ENCODE assay signal across 10 cellular contexts in genomic region chr16:90020260-90020837, GRCh38. TPM values are rescaled to one million over a fixed set of nuclear protein-coding genes. Genes with fewer than 3 reads are reported as not detected.
DNase-seq lines count a peak whose midpoint lies in the region; ATAC-seq, FAIRE-seq and TF ChIP-seq lines count a peak whose summit lies in the region.
"Had no signal": no experiment of that assay in that cellular context is flagged by ENCODE, and none has a peak within 500 bp of the region (broad histone marks: within the 10 kb centered on the region; RNA-seq: fewer than 3 reads in every experiment).

No MANE protein-coding gene starts in this region.

- H3K4me3 ChIP-seq in left ventricle myocardium inferior (peak overlapping the region; percentile 78), kidney (ENCODE audit: low read length in 2 of 2) (peak overlapping the region; percentile 38 to 55), upper lobe of left lung (peak overlapping the region in 3 of 4 donors; percentile 72 to 87 (median 75))

- no peaks in the 10 kb centered on the region for H3K9me3 ChIP-seq in left ventricle myocardium inferior (replicated peaks)
- no peaks in the 10 kb centered on the region for H3K9me3 ChIP-seq in kidney (ENCODE audit: control insufficient read depth in 1 of 2, low read length in 2 of 2)
- H3K9me3 ChIP-seq in upper lobe of left lung: no peaks in the 10 kb centered on the region

- no peak for TF ChIP-seq POLR2A in upper lobe of left lung (IDR thresholded peaks at IDR 0.05)

- DNase-seq in left ventricle myocardium inferior (no peak), left ventricle myocardium superior (no peak), kidney (no peak), upper lobe of left lung (no peak), kidney tubule cell (ENCODE audit: low spot score) (no peak), GM03348 (ENCODE audit: low spot score) (no peak), Kasumi-1 (lab: John Stamatoyannopoulos, UW) (no peak)
- DNase-seq in activated naive CD8-positive, alpha-beta T cell treated with anti-CD3 and anti-CD28 coated beads for 36 hours: no peak
- DNase-seq: activated effector memory CD4-positive, alpha-beta T cell treated with Interleukin-2 at 50 U/mL for 16 hours had no signal

- peaks cover 16% of the 10 kb centered on the region for H3K27me3 Mint-ChIP-seq in activated naive CD8-positive, alpha-beta T cell treated with anti-CD3 and anti-CD28 coated beads for 36 hours

- H3K27ac ChIP-seq in left ventricle myocardium inferior (replicated peaks) (peak overlapping the region; percentile 35), kidney (ENCODE audit: low read depth in 2 of 2, low read length in 2 of 2) (peak overlapping the region; percentile 53 to 67), upper lobe of left lung (peak overlapping the region in 1 of 4 donors; percentile 61)

- H3K36me3 ChIP-seq in left ventricle myocardium inferior (no peaks in the 10 kb centered on the region), kidney (ENCODE audit: control insufficient read depth in 1 of 2, insufficient read depth in 2 of 2, low read length in 2 of 2) (no peaks in the 10 kb centered on the region), upper lobe of left lung (no peaks in the 10 kb centered on the region)

- 72 to 76% methylated on average over 9 of the region's 9 CpGs for WGBS in upper lobe of left lung, 2 donors

- FAIRE-seq in kidney (lab: Jason Lieb, UNC): no peak

- peak overlapping the region; percentile 74 for H3K4me3 Mint-ChIP-seq in activated naive CD8-positive, alpha-beta T cell treated with anti-CD3 and anti-CD28 coated beads for 36 hours

- peaks cover 3% of the 10 kb centered on the region for H3K9me3 Mint-ChIP-seq in activated naive CD8-positive, alpha-beta T cell treated with anti-CD3 and anti-CD28 coated beads for 36 hours

- H3K4me1 ChIP-seq in left ventricle myocardium inferior: peaks cover 51% of the 10 kb centered on the region
- H3K4me1 ChIP-seq in kidney (ENCODE audit: control insufficient read depth in 1 of 2, insufficient read depth in 1 of 2, low read depth in 1 of 2, low read length in 2 of 2): peaks cover 2 to 26% of the 10 kb centered on the region in 2 donors
- H3K4me1 ChIP-seq in upper lobe of left lung: peaks cover 23 to 37% (median 31%) of the 10 kb centered on the region in 4 donors

- TF ChIP-seq CTCF in left ventricle myocardium inferior (IDR thresholded peaks at IDR 0.05; ENCODE audit: borderline replicate concordance): no peak
- TF ChIP-seq CTCF in kidney (IDR thresholded peaks at IDR 0.05; ENCODE audit: borderline replicate concordance, extremely low read depth, insufficient read depth): no peak
- TF ChIP-seq CTCF in upper lobe of left lung (IDR thresholded peaks at IDR 0.05): no peak

- intact Hi-C loops in left ventricle myocardium inferior (cut with micrococcal nuclease) (no loop called here), left ventricle myocardium superior (cut with micrococcal nuclease) (no loop called here), kidney (cut with DNase I) (no loop called here)

- H3K27me3 ChIP-seq in left ventricle myocardium inferior (ENCODE audit: low read depth): peaks cover 23% of the 10 kb centered on the region
- peaks cover 0 to 9% (median 3%) of the 10 kb centered on the region in 4 donors for H3K27me3 ChIP-seq in upper lobe of left lung

- H3K27ac Mint-ChIP-seq in activated naive CD8-positive, alpha-beta T cell treated with anti-CD3 and anti-CD28 coated beads for 36 hours: no peak overlapping the region

- peaks cover 11% of the 10 kb centered on the region for H3K36me3 Mint-ChIP-seq in activated naive CD8-positive, alpha-beta T cell treated with anti-CD3 and anti-CD28 coated beads for 36 hours

- no peak for ATAC-seq in left ventricle myocardium superior
- no peak for ATAC-seq in upper lobe of left lung (ENCODE audit: low FRiP score in 2 of 2)

- no peak for TF ChIP-seq EP300 in upper lobe of left lung (IDR thresholded peaks at IDR 0.05)

- peaks cover 14% of the 10 kb centered on the region for H3K4me1 Mint-ChIP-seq in activated naive CD8-positive, alpha-beta T cell treated with anti-CD3 and anti-CD28 coated beads for 36 hours

- H3K9ac ChIP-seq in kidney (ENCODE audit: low read length in 2 of 2): peak overlapping the region in 1 of 2 donors; percentile 67

RNA-seq across cellular contexts. Expression of gene DBNDD1, which starts 1.1 kb away (rescaled TPM):
- total RNA-seq in left ventricle myocardium inferior: 4.6 TPM
- 6.3 TPM for total RNA-seq in left ventricle myocardium superior
- total RNA-seq in activated naive CD8-positive, alpha-beta T cell treated with anti-CD3 and anti-CD28 coated beads for 36 hours: 1 to 10 TPM in 1 of 2 experiments, under 1 TPM in 1; 0.82 to 1.0 TPM
- total RNA-seq in kidney: 16.3 TPM
- 15.1 TPM for polyA plus RNA-seq in kidney (ENCODE audit: insufficient read depth, low read depth, low replicate concordance)
- total RNA-seq in upper lobe of left lung: 10 to 100 TPM in 3 of 6 donors, 1 to 10 TPM in 3; 4.6 to 23.2 (median 11.1) TPM

RNA-seq across cellular contexts. Expression of gene PRDM7, which starts 56.8 kb away (rescaled TPM):
- total RNA-seq in left ventricle myocardium inferior (not detected), left ventricle myocardium superior (not detected), kidney (not detected), upper lobe of left lung (not detected)
- total RNA-seq in activated naive CD8-positive, alpha-beta T cell treated with anti-CD3 and anti-CD28 coated beads for 36 hours: not detected
- not detected for polyA plus RNA-seq in kidney (ENCODE audit: insufficient read depth, low read depth, low replicate concordance)
- total RNA-seq: pulmonary artery endothelial cell had no signal
